Comparison of ENCODE assay signal across 9 cellular contexts in genomic region chr12:118053071-118053985, GRCh38. TPM values are rescaled to one million over a fixed set of nuclear protein-coding genes. Genes with fewer than 3 reads are reported as not detected.
DNase-seq lines count a peak whose midpoint lies in the region; ATAC-seq and TF ChIP-seq lines count a peak whose summit lies in the region.
"Had no signal": no experiment of that assay in that cellular context is flagged by ENCODE, and none has a peak within 500 bp of the region (broad histone marks: within the 10 kb centered on the region; RNA-seq: fewer than 3 reads in every experiment).

No MANE protein-coding gene starts in this region.

- H3K27ac Mint-ChIP-seq in chondrocyte (ENCODE audit: unreplicated experiment) (peak overlapping the region; percentile 87), naive B cell (peak overlapping the region in 5 of 6 donors; percentile 0 to 51 (median 23))

- H3K27me3 Mint-ChIP-seq in chondrocyte (ENCODE audit: low read depth) (no peaks in the 10 kb centered on the region), naive B cell (no peaks in the 10 kb centered on the region)
- H3K27me3 Mint-ChIP-seq in activated T-cell treated with anti-CD3 and anti-CD28 coated beads, Interleukin-2, amount 50 U/mL, for 4 hours (ENCODE audit: low read depth) = no peaks in the 10 kb centered on the region

- H3K4me3 Mint-ChIP-seq in chondrocyte (ENCODE audit: unreplicated experiment) = no peak overlapping the region
- H3K4me3 Mint-ChIP-seq in naive B cell = no peak overlapping the region
- no peak overlapping the region for H3K4me3 Mint-ChIP-seq in activated T-cell treated with anti-CD3 and anti-CD28 coated beads, Interleukin-2, amount 50 U/mL, for 4 hours

- TF ChIP-seq CTCF in right atrium auricular region (IDR thresholded peaks at IDR 0.05) (no peak), chondrocyte (IDR thresholded peaks at IDR 0.05) (no peak), MM.1S (IDR thresholded peaks at IDR 0.05; ENCODE audit: low read length) (no peak)

- intact Hi-C loops in Right ventricle myocardium inferior (cut with DNase I) = no loop called here

- no peaks in the 10 kb centered on the region for H3K9me3 Mint-ChIP-seq in chondrocyte (ENCODE audit: low read depth)
- H3K9me3 Mint-ChIP-seq in naive B cell = no peaks in the 10 kb centered on the region
- no peaks in the 10 kb centered on the region for H3K9me3 Mint-ChIP-seq in activated T-cell treated with anti-CD3 and anti-CD28 coated beads, Interleukin-2, amount 50 U/mL, for 4 hours

- no peaks in the 10 kb centered on the region for H3F3A ChIP-seq in MM.1S (ENCODE audit: insufficient read depth, low read length)

- no peaks in the 10 kb centered on the region for H3K79me2 ChIP-seq in MM.1S (ENCODE audit: low read length)

- H2AFZ ChIP-seq in MM.1S (ENCODE audit: low read length) = no peak overlapping the region

- no peak overlapping the region for H3K9ac ChIP-seq in MM.1S (ENCODE audit: low read length)

- H3K4me1 Mint-ChIP-seq in chondrocyte (ENCODE audit: low read depth) = peaks cover 45% of the 10 kb centered on the region
- H3K4me1 Mint-ChIP-seq in naive B cell = peaks cover 6 to 17% (median 10%) of the 10 kb centered on the region in 3 donors
- peaks cover 35% of the 10 kb centered on the region for H3K4me1 Mint-ChIP-seq in activated T-cell treated with anti-CD3 and anti-CD28 coated beads, Interleukin-2, amount 50 U/mL, for 4 hours (ENCODE audit: low read depth)

- peaks cover 0 to 50% of the 10 kb centered on the region in 2 donors for H3K4me1 ChIP-seq in right atrium auricular region
- no peaks in the 10 kb centered on the region for H3K4me1 ChIP-seq in MM.1S (ENCODE audit: low read length)

- H3K9me3 ChIP-seq in right atrium auricular region = no peaks in the 10 kb centered on the region
- no peaks in the 10 kb centered on the region for H3K9me3 ChIP-seq in MM.1S (replicated peaks; ENCODE audit: insufficient read depth, low read length)

- H3K36me3 ChIP-seq in right atrium auricular region (peaks cover 13% of the 10 kb centered on the region), MM.1S (replicated peaks; ENCODE audit: insufficient read depth, low read length) (no peaks in the 10 kb centered on the region)

- no peaks in the 10 kb centered on the region for H4K20me1 ChIP-seq in MM.1S (ENCODE audit: insufficient read depth, low read length)

- DNase-seq in right atrium auricular region (ENCODE audit: low spot score) (no peak), Right ventricle myocardium inferior (ENCODE audit: missing footprints) (no peak), chondrocyte (ENCODE audit: low spot score) (no peak), naive B cell (no peak), NCI-H1417 (lab: John Stamatoyannopoulos, UW) (no peak), MM.1S (no peak)
- no peak for DNase-seq in activated T-cell treated with anti-CD3 and anti-CD28 coated beads, Interleukin-2, amount 50 U/mL, for 4 hours
- DNase-seq: activated gamma-delta T cell had no signal

- H3K4me3 ChIP-seq in right atrium auricular region (no peak overlapping the region), MM.1S (ENCODE audit: low read length) (no peak overlapping the region)

- H3K36me3 Mint-ChIP-seq in chondrocyte (ENCODE audit: low read depth) (peaks cover 9% of the 10 kb centered on the region), naive B cell (peaks cover 0 to 5% of the 10 kb centered on the region in 2 donors)
- H3K36me3 Mint-ChIP-seq in activated T-cell treated with anti-CD3 and anti-CD28 coated beads, Interleukin-2, amount 50 U/mL, for 4 hours (ENCODE audit: insufficient read depth) = peaks cover 23% of the 10 kb centered on the region

- no peak overlapping the region for H3K4me2 ChIP-seq in MM.1S (ENCODE audit: low read depth, low read length)

- H3K27ac ChIP-seq in right atrium auricular region (peak overlapping the region; percentile 50 to 86), MM.1S (ENCODE audit: low read length) (no peak overlapping the region)

- no peak for ATAC-seq in Right ventricle myocardium inferior
- ATAC-seq in naive B cell (ENCODE audit: low read depth in 2 of 2) = no peak
- ATAC-seq in HG02763 (IDR thresholded peaks at IDR 0.05; ENCODE audit: unreplicated experiment) = no peak
- no peak for ATAC-seq in activated T-cell treated with anti-CD3 and anti-CD28 coated beads, Interleukin-2, amount 50 U/mL, for 4 hours

- H3K27me3 ChIP-seq in right atrium auricular region (no peaks in the 10 kb centered on the region), MM.1S (replicated peaks; ENCODE audit: insufficient read depth, low read length) (no peaks in the 10 kb centered on the region)

- no peaks in the 10 kb centered on the region for H3K9me2 ChIP-seq in MM.1S (replicated peaks; ENCODE audit: insufficient read depth, low read length)

RNA-seq across cellular contexts. Expression of gene WSB2, which starts 7.7 kb away (rescaled TPM):
- total RNA-seq in right atrium auricular region (10 to 100 TPM; 72.3 to 86.3 TPM), Right ventricle myocardium inferior (97.3 TPM), chondrocyte (86.7 to 129 TPM (median 124 TPM) in 3 replicates)
- 10 to 100 TPM in 1 of 6 donors, 1 to 10 TPM in 5; 5.8 to 12.8 (median 8.3) TPM for polyA plus RNA-seq in naive B cell (ENCODE audit: low read depth in 6 of 6)
- 10 to 100 TPM; 48.1 to 67.7 (median 52.0) TPM for total RNA-seq in activated T-cell treated with anti-CD3 and anti-CD28 coated beads, Interleukin-2, amount 50 U/mL, for 4 hours

RNA-seq across cellular contexts. Expression of gene RFC5, which starts 36.8 kb away (rescaled TPM):
- total RNA-seq in right atrium auricular region (1 to 10 TPM; 4.0 to 5.8 TPM), Right ventricle myocardium inferior (4.4 TPM), chondrocyte (5.5 to 12.5 TPM (median 6.3 TPM) in 3 replicates)
- 10 to 100 TPM; 16.0 to 26.8 (median 24.1) TPM for polyA plus RNA-seq in naive B cell (ENCODE audit: low read depth in 6 of 6)
- total RNA-seq in activated T-cell treated with anti-CD3 and anti-CD28 coated beads, Interleukin-2, amount 50 U/mL, for 4 hours = 10 to 100 TPM; 51.5 to 64.2 (median 51.6) TPM

RNA-seq across cellular contexts. Expression of gene VSIG10, which starts 50.5 kb away (rescaled TPM):
- total RNA-seq in right atrium auricular region (10 to 100 TPM; 11.0 to 12.4 TPM), Right ventricle myocardium inferior (12.4 TPM), chondrocyte (9.3 to 13.6 TPM (median 9.5 TPM) in 3 replicates)
- polyA plus RNA-seq in naive B cell (ENCODE audit: low read depth in 6 of 6) = 1 to 10 TPM in 4 of 6 donors, under 1 TPM in 1, not detected in 1; 0.36 to 3.1 (median 1.7) TPM
- 1 to 10 TPM; 3.6 to 4.3 (median 3.6) TPM for total RNA-seq in activated T-cell treated with anti-CD3 and anti-CD28 coated beads, Interleukin-2, amount 50 U/mL, for 4 hours
